Comparison of ENCODE assay signal across 1 cellular context in the genomic region with DNA sequence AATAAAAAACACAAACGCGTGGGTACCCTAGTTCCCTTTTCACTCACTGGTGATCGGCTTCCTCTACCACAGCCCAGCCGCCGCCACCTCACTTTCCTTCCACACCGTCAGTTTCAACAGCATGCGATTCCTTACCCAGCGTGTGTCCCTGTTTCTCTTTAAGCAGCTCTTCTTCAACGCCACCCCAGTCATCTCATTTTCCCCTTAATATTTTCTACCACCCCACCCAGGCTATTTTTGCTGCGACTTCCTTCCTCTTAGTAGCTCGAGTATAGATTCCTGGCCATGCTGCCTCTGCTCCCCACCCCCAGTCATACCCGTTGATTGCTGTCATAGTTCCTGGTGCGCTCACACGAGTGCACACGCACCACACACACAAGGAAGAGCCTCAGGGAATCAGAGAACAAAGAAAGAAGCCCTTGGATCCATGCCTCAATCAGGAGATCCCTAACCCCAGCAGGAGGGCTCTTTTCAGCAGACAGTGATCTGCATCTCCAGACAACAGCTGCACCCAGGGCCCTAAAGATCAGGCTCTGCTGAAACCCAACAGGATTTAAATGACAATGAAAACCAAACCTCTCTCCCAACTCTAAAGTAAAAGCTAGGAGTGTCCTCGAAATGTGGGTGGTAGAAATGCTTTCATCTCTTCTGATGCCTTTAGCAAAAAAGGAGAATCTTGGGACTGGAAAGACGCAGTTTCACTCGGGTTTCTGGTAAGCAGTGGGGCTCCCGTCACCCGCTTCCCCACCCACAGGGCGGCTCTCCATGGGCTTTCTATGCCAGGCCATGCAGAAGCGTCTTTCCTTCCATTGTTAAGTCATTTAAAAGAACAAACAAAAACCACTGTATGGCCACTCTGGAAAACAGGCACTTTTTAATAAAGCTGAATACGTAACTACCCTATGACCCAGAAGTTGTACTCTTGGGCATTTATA.
TF ChIP-seq lines count a peak whose summit lies in the region.

No MANE protein-coding gene starts in this region.

TF ChIP-seq in SK-N-SH treated with all-trans-retinoic acid at 6 μM for 48 hours, 23 proteins besides CTCF, POLR2A, EP300 and RAD21 (continued from another document):
- TF ChIP-seq, protein P1, sequence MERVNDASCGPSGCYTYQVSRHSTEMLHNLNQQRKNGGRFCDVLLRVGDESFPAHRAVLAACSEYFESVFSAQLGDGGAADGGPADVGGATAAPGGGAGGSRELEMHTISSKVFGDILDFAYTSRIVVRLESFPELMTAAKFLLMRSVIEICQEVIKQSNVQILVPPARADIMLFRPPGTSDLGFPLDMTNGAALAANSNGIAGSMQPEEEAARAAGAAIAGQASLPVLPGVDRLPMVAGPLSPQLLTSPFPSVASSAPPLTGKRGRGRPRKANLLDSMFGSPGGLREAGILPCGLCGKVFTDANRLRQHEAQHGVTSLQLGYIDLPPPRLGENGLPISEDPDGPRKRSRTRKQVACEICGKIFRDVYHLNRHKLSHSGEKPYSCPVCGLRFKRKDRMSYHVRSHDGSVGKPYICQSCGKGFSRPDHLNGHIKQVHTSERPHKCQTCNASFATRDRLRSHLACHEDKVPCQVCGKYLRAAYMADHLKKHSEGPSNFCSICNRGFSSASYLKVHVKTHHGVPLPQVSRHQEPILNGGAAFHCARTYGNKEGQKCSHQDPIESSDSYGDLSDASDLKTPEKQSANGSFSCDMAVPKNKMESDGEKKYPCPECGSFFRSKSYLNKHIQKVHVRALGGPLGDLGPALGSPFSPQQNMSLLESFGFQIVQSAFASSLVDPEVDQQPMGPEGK (CRISPR knock-in tag; IDR thresholded peaks at IDR 0.05; ENCODE audit: borderline replicate concordance), result no peak
- no peak for TF ChIP-seq TCF4 (CRISPR knock-in tag; IDR thresholded peaks at IDR 0.05; ENCODE audit: borderline replicate concordance)
